In genomic region chr14:86911506-86911905, GRCh38 we compare ENCODE assay signal across 3 cellular contexts.
"Had no signal": no experiment of that assay in that cellular context is flagged by ENCODE, and none has a peak within 500 bp of the region (broad histone marks: within the 10 kb centered on the region; RNA-seq: fewer than 3 reads in every experiment).

No MANE protein-coding gene starts in this region.

- ATAC-seq: GM12878 had no signal

- H3K4me3 ChIP-seq: GM12878 had no signal

- DNase-seq: GDM1, GF-D8 had no signal
